In the genomic region with DNA sequence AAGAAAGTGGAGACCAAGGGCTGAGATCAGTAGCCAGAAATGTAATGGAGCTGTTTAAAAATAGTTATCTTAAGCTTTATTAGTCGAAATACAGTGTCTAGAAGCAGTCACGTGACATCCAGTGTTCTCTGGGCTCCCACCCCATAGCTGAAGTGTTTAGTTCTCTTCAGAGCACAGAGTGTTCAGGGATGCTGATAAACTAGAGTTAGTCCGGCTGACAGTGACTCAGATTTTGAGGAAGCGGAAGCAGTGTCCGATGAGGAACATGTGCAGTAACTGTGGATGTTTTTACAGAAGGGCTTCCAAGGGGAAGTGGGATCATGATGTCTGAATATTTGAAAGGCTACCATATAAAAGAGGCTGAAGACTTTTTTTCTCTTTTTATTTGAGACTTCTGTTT, we compare ENCODE assay signal across 1 cellular context.
TF ChIP-seq lines count a peak whose summit lies in the region.

No MANE protein-coding gene starts in this region.

TF ChIP-seq in K562, 482 proteins besides CTCF, POLR2A, EP300 and RAD21 (continued from another document and continues in another):
- TF ChIP-seq, protein P1, sequence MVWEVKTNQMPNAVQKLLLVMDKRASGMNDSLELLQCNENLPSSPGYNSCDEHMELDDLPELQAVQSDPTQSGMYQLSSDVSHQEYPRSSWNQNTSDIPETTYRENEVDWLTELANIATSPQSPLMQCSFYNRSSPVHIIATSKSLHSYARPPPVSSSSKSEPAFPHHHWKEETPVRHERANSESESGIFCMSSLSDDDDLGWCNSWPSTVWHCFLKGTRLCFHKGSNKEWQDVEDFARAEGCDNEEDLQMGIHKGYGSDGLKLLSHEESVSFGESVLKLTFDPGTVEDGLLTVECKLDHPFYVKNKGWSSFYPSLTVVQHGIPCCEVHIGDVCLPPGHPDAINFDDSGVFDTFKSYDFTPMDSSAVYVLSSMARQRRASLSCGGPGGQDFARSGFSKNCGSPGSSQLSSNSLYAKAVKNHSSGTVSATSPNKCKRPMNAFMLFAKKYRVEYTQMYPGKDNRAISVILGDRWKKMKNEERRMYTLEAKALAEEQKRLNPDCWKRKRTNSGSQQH (CRISPR knock-in tag; IDR thresholded peaks at IDR 0.05): no peak
- TF ChIP-seq, protein P2, sequence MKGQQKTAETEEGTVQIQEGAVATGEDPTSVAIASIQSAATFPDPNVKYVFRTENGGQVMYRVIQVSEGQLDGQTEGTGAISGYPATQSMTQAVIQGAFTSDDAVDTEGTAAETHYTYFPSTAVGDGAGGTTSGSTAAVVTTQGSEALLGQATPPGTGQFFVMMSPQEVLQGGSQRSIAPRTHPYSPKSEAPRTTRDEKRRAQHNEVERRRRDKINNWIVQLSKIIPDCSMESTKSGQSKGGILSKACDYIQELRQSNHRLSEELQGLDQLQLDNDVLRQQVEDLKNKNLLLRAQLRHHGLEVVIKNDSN (CRISPR knock-in tag; IDR thresholded peaks at IDR 0.05): peak; percentile 86
- TF ChIP-seq, protein P3, sequence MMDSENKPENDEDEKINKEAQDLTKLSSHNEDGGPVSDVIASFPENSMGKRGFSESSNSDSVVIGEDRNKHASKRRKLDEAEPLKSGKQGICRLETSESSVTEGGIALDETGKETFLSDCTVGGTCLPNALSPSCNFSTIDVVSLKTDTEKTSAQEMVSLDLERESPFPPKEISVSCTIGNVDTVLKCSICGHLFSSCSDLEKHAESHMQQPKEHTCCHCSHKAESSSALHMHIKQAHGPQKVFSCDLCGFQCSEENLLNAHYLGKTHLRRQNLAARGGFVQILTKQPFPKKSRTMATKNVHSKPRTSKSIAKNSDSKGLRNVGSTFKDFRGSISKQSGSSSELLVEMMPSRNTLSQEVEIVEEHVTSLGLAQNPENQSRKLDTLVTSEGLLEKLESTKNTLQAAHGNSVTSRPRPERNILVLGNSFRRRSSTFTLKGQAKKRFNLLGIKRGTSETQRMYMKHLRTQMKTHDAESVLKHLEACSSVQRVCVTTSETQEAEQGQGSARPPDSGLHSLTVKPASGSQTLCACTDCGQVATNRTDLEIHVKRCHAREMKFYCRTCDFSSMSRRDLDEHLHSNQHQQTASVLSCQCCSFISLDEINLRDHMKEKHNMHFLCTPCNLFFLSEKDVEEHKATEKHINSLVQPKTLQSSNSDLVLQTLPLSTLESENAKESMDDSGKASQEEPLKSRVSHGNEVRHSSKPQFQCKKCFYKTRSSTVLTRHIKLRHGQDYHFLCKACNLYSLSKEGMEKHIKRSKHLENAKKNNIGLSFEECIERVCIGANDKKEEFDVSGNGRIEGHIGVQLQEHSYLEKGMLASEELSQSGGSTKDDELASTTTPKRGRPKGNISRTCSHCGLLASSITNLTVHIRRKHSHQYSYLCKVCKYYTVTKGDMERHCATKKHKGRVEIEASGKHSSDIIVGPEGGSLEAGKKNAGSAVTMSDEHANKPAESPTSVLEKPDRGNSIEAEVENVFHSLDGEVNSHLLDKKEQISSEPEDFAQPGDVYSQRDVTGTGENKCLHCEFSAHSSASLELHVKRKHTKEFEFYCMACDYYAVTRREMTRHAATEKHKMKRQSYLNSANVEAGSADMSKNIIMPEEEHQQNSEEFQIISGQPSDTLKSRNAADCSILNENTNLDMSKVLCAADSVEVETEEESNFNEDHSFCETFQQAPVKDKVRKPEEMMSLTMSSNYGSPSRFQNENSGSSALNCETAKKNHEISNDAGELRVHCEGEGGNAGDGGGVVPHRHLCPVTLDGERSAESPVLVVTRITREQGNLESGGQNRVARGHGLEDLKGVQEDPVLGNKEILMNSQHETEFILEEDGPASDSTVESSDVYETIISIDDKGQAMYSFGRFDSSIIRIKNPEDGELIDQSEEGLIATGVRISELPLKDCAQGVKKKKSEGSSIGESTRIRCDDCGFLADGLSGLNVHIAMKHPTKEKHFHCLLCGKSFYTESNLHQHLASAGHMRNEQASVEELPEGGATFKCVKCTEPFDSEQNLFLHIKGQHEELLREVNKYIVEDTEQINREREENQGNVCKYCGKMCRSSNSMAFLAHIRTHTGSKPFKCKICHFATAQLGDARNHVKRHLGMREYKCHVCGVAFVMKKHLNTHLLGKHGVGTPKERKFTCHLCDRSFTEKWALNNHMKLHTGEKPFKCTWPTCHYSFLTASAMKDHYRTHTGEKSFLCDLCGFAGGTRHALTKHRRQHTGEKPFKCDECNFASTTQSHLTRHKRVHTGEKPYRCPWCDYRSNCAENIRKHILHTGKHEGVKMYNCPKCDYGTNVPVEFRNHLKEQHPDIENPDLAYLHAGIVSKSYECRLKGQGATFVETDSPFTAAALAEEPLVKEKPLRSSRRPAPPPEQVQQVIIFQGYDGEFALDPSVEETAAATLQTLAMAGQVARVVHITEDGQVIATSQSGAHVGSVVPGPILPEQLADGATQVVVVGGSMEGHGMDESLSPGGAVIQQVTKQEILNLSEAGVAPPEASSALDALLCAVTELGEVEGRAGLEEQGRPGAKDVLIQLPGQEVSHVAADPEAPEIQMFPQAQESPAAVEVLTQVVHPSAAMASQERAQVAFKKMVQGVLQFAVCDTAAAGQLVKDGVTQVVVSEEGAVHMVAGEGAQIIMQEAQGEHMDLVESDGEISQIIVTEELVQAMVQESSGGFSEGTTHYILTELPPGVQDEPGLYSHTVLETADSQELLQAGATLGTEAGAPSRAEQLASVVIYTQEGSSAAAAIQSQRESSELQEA (IDR thresholded peaks at IDR 0.05; ENCODE audit: low read depth): no peak
- TF ChIP-seq NCOA1 (IDR thresholded peaks at IDR 0.05; ENCODE audit: low read depth): no peak
- TF ChIP-seq, protein P4, sequence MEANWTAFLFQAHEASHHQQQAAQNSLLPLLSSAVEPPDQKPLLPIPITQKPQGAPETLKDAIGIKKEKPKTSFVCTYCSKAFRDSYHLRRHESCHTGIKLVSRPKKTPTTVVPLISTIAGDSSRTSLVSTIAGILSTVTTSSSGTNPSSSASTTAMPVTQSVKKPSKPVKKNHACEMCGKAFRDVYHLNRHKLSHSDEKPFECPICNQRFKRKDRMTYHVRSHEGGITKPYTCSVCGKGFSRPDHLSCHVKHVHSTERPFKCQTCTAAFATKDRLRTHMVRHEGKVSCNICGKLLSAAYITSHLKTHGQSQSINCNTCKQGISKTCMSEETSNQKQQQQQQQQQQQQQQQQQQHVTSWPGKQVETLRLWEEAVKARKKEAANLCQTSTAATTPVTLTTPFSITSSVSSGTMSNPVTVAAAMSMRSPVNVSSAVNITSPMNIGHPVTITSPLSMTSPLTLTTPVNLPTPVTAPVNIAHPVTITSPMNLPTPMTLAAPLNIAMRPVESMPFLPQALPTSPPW (CRISPR knock-in tag; IDR thresholded peaks at IDR 0.05): no peak; the same call in 1 of the 2 replicates
- no peak for TF ChIP-seq ZNF445 (CRISPR knock-in tag; IDR thresholded peaks at IDR 0.05; ENCODE audit: low read depth)
- TF ChIP-seq NR4A1 (CRISPR knock-in tag; IDR thresholded peaks at IDR 0.05): no peak
- no peak for TF ChIP-seq NR4A1 (tag; IDR thresholded peaks at IDR 0.05)
- no peak for TF ChIP-seq ZNF354B (CRISPR knock-in tag; IDR thresholded peaks at IDR 0.05)
- TF ChIP-seq HCFC1 (IDR thresholded peaks at IDR 0.05; ENCODE audit: low read depth, low read length): no peak
- no peak for TF ChIP-seq E2F3 (CRISPR knock-in tag; IDR thresholded peaks at IDR 0.05)
- no peak for TF ChIP-seq DACH1 (IDR thresholded peaks at IDR 0.05; ENCODE audit: partially characterized antibody)
- no peak for TF ChIP-seq PRMT5 (CRISPR knock-in tag; IDR thresholded peaks at IDR 0.05)
- peak; percentile 99 for TF ChIP-seq TOE1 (IDR thresholded peaks at IDR 0.05; ENCODE audit: borderline replicate concordance)
- no peak for TF ChIP-seq TOE1 (CRISPR knock-in tag; IDR thresholded peaks at IDR 0.05; ENCODE audit: borderline replicate concordance, low read depth)
- TF ChIP-seq, protein P5, sequence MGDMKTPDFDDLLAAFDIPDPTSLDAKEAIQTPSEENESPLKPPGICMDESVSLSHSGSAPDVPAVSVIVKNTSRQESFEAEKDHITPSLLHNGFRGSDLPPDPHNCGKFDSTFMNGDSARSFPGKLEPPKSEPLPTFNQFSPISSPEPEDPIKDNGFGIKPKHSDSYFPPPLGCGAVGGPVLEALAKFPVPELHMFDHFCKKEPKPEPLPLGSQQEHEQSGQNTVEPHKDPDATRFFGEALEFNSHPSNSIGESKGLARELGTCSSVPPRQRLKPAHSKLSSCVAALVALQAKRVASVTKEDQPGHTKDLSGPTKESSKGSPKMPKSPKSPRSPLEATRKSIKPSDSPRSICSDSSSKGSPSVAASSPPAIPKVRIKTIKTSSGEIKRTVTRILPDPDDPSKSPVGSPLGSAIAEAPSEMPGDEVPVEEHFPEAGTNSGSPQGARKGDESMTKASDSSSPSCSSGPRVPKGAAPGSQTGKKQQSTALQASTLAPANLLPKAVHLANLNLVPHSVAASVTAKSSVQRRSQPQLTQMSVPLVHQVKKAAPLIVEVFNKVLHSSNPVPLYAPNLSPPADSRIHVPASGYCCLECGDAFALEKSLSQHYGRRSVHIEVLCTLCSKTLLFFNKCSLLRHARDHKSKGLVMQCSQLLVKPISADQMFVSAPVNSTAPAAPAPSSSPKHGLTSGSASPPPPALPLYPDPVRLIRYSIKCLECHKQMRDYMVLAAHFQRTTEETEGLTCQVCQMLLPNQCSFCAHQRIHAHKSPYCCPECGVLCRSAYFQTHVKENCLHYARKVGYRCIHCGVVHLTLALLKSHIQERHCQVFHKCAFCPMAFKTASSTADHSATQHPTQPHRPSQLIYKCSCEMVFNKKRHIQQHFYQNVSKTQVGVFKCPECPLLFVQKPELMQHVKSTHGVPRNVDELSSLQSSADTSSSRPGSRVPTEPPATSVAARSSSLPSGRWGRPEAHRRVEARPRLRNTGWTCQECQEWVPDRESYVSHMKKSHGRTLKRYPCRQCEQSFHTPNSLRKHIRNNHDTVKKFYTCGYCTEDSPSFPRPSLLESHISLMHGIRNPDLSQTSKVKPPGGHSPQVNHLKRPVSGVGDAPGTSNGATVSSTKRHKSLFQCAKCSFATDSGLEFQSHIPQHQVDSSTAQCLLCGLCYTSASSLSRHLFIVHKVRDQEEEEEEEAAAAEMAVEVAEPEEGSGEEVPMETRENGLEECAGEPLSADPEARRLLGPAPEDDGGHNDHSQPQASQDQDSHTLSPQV (IDR thresholded peaks at IDR 0.05): peak; percentile 74
- peak; percentile 69; the same call in 1 of the 2 replicates for TF ChIP-seq NFE2 (IDR thresholded peaks at IDR 0.05; ENCODE audit: low read depth)
- no peak for TF ChIP-seq ZNF695 (CRISPR knock-in tag; IDR thresholded peaks at IDR 0.05)
- TF ChIP-seq, protein P6, sequence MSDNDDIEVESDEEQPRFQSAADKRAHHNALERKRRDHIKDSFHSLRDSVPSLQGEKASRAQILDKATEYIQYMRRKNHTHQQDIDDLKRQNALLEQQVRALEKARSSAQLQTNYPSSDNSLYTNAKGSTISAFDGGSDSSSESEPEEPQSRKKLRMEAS (CRISPR knock-in tag; IDR thresholded peaks at IDR 0.05): no peak; the same call in 1 of the 2 replicates
- no peak for TF ChIP-seq FOXA1 (IDR thresholded peaks at IDR 0.05; ENCODE audit: borderline replicate concordance)
- no peak for TF ChIP-seq MTF1 (CRISPR knock-in tag; IDR thresholded peaks at IDR 0.05; ENCODE audit: borderline replicate concordance)
- no peak for TF ChIP-seq NFE2L1 (tag; IDR thresholded peaks at IDR 0.05; ENCODE audit: borderline replicate concordance, low read depth)
- TF ChIP-seq, protein P7, sequence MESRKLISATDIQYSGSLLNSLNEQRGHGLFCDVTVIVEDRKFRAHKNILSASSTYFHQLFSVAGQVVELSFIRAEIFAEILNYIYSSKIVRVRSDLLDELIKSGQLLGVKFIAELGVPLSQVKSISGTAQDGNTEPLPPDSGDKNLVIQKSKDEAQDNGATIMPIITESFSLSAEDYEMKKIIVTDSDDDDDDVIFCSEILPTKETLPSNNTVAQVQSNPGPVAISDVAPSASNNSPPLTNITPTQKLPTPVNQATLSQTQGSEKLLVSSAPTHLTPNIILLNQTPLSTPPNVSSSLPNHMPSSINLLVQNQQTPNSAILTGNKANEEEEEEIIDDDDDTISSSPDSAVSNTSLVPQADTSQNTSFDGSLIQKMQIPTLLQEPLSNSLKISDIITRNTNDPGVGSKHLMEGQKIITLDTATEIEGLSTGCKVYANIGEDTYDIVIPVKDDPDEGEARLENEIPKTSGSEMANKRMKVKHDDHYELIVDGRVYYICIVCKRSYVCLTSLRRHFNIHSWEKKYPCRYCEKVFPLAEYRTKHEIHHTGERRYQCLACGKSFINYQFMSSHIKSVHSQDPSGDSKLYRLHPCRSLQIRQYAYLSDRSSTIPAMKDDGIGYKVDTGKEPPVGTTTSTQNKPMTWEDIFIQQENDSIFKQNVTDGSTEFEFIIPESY (CRISPR knock-in tag; IDR thresholded peaks at IDR 0.05): 0 out of 2 replicates have a peak, but pooled peaks have one; percentile 26
- no peak for TF ChIP-seq PHF21A (IDR thresholded peaks at IDR 0.05; ENCODE audit: borderline replicate concordance, low read depth)
- no peak for TF ChIP-seq PPARD (CRISPR knock-in tag; IDR thresholded peaks at IDR 0.05)
- TF ChIP-seq SMAD2 (IDR thresholded peaks at IDR 0.05; ENCODE audit: low read depth, low read length): no peak
- no peak for TF ChIP-seq CBFA2T3 (IDR thresholded peaks at IDR 0.05)
- TF ChIP-seq NFIC (IDR thresholded peaks at IDR 0.05): no peak
- TF ChIP-seq, protein P8, sequence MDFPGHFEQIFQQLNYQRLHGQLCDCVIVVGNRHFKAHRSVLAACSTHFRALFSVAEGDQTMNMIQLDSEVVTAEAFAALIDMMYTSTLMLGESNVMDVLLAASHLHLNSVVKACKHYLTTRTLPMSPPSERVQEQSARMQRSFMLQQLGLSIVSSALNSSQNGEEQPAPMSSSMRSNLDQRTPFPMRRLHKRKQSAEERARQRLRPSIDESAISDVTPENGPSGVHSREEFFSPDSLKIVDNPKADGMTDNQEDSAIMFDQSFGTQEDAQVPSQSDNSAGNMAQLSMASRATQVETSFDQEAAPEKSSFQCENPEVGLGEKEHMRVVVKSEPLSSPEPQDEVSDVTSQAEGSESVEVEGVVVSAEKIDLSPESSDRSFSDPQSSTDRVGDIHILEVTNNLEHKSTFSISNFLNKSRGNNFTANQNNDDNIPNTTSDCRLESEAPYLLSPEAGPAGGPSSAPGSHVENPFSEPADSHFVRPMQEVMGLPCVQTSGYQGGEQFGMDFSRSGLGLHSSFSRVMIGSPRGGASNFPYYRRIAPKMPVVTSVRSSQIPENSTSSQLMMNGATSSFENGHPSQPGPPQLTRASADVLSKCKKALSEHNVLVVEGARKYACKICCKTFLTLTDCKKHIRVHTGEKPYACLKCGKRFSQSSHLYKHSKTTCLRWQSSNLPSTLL (IDR thresholded peaks at IDR 0.05): no peak
- TF ChIP-seq, protein P9, sequence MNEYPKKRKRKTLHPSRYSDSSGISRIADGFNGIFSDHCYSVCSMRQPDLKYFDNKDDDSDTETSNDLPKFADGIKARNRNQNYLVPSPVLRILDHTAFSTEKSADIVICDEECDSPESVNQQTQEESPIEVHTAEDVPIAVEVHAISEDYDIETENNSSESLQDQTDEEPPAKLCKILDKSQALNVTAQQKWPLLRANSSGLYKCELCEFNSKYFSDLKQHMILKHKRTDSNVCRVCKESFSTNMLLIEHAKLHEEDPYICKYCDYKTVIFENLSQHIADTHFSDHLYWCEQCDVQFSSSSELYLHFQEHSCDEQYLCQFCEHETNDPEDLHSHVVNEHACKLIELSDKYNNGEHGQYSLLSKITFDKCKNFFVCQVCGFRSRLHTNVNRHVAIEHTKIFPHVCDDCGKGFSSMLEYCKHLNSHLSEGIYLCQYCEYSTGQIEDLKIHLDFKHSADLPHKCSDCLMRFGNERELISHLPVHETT (CRISPR knock-in tag; conservative IDR thresholded peaks at IDR 0.05 in 1 of 2, IDR thresholded peaks at IDR 0.05 in 1 of 2): no peak
- TF ChIP-seq ARHGAP35 (IDR thresholded peaks at IDR 0.05; ENCODE audit: partially characterized antibody): no peak
- TF ChIP-seq BCOR (IDR thresholded peaks at IDR 0.05): no peak
- TF ChIP-seq NR2C2 (CRISPR knock-in tag; IDR thresholded peaks at IDR 0.05): no peak
- no peak for TF ChIP-seq NR2C2 (tag; IDR thresholded peaks at IDR 0.05)
- TF ChIP-seq JUND (IDR thresholded peaks at IDR 0.05; ENCODE audit: borderline replicate concordance, low read depth, low read length): peak; percentile 84; the same call in 1 of the 2 replicates
- TF ChIP-seq JUND (tag; IDR thresholded peaks at IDR 0.05; ENCODE audit: borderline replicate concordance, low read depth, low read length): peak; percentile 70; the same call in 1 of the 3 replicates
